ENCODE assay signal across 8 cellular contexts in the genomic region with DNA sequence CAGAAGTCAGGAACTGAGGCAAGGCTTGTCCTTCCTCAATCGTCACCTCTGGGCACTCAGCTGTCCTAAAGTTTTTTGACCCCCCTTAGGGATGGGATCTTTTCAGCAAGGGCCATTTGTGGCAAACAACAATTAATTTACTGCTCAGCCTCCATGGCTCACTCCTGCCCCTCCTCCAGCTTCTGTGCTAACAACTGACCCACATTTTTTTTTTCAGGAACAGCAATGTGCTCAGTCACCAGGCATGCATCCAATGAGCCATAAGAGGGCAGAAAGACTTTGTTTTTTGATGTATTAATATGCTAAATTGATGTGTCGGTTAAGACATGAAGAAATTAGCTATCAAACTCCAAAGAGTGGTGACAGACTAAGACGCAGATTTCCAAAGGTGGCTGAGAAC. TPM values are rescaled to one million over a fixed set of nuclear protein-coding genes. Genes with fewer than 3 reads are reported as not detected.
A peak's percentile ranks its signal among the peaks of the same experiment; 100 is the strongest.
DNase-seq lines count a peak whose midpoint lies in the region; TF ChIP-seq lines count a peak whose summit lies in the region.
"Not testable (repeated sequence)": the region's sequence is repeated elsewhere in the genome, so short reads cannot be mapped to it uniquely, and the experiment has no call there.
"Had no signal": no experiment of that assay in that cellular context is flagged by ENCODE, and none has a peak within 500 bp of the region (broad histone marks: within the 10 kb centered on the region; RNA-seq: fewer than 3 reads in every experiment).

No MANE protein-coding gene starts in this region.

- not testable (repeated sequence) for H3K27ac ChIP-seq in coronary artery

- H3K4me3 ChIP-seq in coronary artery: not testable (repeated sequence)

- not testable (repeated sequence) for TF ChIP-seq CTCF in coronary artery (IDR thresholded peaks at IDR 0.05)

- in situ Hi-C loops in G401 (cut with HindIII; ENCODE audit: low sequenced_read_pairs): not testable (repeated sequence)

- intact Hi-C loops in posterior vena cava (cut with DNase I): not testable (repeated sequence)

- DNase-seq in G401 (ENCODE audit: low spot score): peak; percentile 67
- DNase-seq in NCI-H226: peak; percentile 51
- peak; percentile 75 for DNase-seq in amniotic epithelial cell (ENCODE audit: low read depth)
- peak; percentile 9 for DNase-seq in coronary artery (ENCODE audit: low spot score)
- peak; percentile 42 for DNase-seq in fibroblast of peridontal ligament (ENCODE audit: extremely low read depth)
- DNase-seq in kidney tubule cell (ENCODE audit: low spot score): peak; percentile 35
- peak; percentile 36 for DNase-seq in posterior vena cava (ENCODE audit: low spot score)

RNA-seq across cellular contexts. Expression of gene SYT15B, which starts 4.7 kb away (rescaled TPM):
- total RNA-seq in G401 (2014; rRNA removed; shearing (Covaris generic)): 0.06 TPM in 1 of 2 replicates, not detected in the other
- 1 to 10 TPM; 2.6 to 2.9 TPM for total RNA-seq in posterior vena cava
- total RNA-seq: activated T-cell treated with anti-CD3 and anti-CD28 coated beads, Interleukin-2, amount 50 U/mL, for 72 hours had no signal

Comparison
In these comparisons a context has a peak if more than half of its experiments do, and no peak if none do; other contexts are left out.
1. DNase-seq: peak in every context shown above with its lines; median percentile 75 in amniotic epithelial cell; 67 in G401; 51 in NCI-H226; 42 in fibroblast of peridontal ligament; 36 in posterior vena cava; 35 in kidney tubule cell; 9 in coronary artery.